In genomic region chr15:40441736-40442531, GRCh38 we compare ENCODE assay signal across 8 cellular contexts. TPM values are rescaled to one million over a fixed set of nuclear protein-coding genes. Genes with fewer than 3 reads are reported as not detected.
DNase-seq lines count a peak whose midpoint lies in the region; ATAC-seq and TF ChIP-seq lines count a peak whose summit lies in the region.

No MANE protein-coding gene starts in this region.

- H2BK5ac ChIP-seq in trophoblast cell (ENCODE audit: low read depth, low read length, poor library complexity) = no peak overlapping the region

- no peak overlapping the region for H3K27ac Mint-ChIP-seq in GM23338

- peak overlapping the region; percentile 22 for H4K8ac ChIP-seq in trophoblast cell (ENCODE audit: low read depth, low read length)

- DNase-seq in BJ (ENCODE audit: low read depth) (no peak), GM23338 (ENCODE audit: low spot score) (peak; percentile 43), fibroblast of lung (ENCODE audit: low read depth in 2 of 2) (no peak), trophoblast cell (peak in 1 of 2 donors; percentile 21), AG08396 (ENCODE audit: low spot score) (no peak), SHP77 treated with DMSO at 0.1 percent for 48 hours (lab: John Stamatoyannopoulos, UW) (no peak)
- DNase-seq in activated CD4-positive, alpha-beta T cell treated with anti-CD3 and anti-CD28 coated beads, Interleukin-2, amount 50 U/mL, for 1 hour = peak; percentile 24

- H4K20me1 ChIP-seq in GM23338 (replicated peaks; ENCODE audit: insufficient read depth) (peaks cover 45% of the 10 kb centered on the region), fibroblast of lung (ENCODE audit: control insufficient read depth, extremely low read depth, insufficient read depth, low read length) (peaks cover 3% of the 10 kb centered on the region)

- no peak overlapping the region for H4K12ac ChIP-seq in trophoblast cell (ENCODE audit: low read depth, low read length)

- H3K27me3 ChIP-seq in BJ (ENCODE audit: control insufficient read depth, insufficient read depth, low read length) (peaks cover 12% of the 10 kb centered on the region), GM23338 (ENCODE audit: insufficient read depth) (peaks cover 3% of the 10 kb centered on the region; the same call in 1 of the 2 replicates), fibroblast of lung (ENCODE audit: control insufficient read depth, insufficient read depth, low read length) (peaks cover 32% of the 10 kb centered on the region), trophoblast cell (ENCODE audit: insufficient read depth, low read length) (peaks cover 6% of the 10 kb centered on the region)

- no peaks in the 10 kb centered on the region for H3K9me2 ChIP-seq in GM23338 (ENCODE audit: insufficient read depth)

- H3K9me3 Mint-ChIP-seq in GM23338 = no peaks in the 10 kb centered on the region; the same call in 2 of the 3 replicates

- peaks cover 31% of the 10 kb centered on the region for H3K27me3 Mint-ChIP-seq in GM23338 (ENCODE audit: insufficient read depth, low read depth, poor library complexity)

- ATAC-seq in GM23338 = peak; percentile 0; the same call in 2 of the 3 replicates
- ATAC-seq in HG02623 (IDR thresholded peaks at IDR 0.05; ENCODE audit: unreplicated experiment) = no peak

- peak overlapping the region; percentile 90 for H3K4me3 Mint-ChIP-seq in GM23338

- H3K14ac ChIP-seq in trophoblast cell (ENCODE audit: low read length) = peak overlapping the region; percentile 61

- peak overlapping the region; percentile 52 for H2AK5ac ChIP-seq in trophoblast cell (ENCODE audit: low read length)

- 0 out of 2 replicates have a peak, but pooled peaks have one; percentile 8 for TF ChIP-seq CTCF in BJ (IDR thresholded peaks at IDR 0.05; ENCODE audit: insufficient read depth, low read depth, low read length)
- TF ChIP-seq CTCF in GM23338 (conservative IDR thresholded peaks at IDR 0.05; ENCODE audit: low read depth in 2 of 2) = peak in 1 of 2 experiments; percentile 31; a peak in 1 of 4 replicates
- peak in 1 of 2 donors; percentile 16 for TF ChIP-seq CTCF in fibroblast of lung (conservative IDR thresholded peaks at IDR 0.05 in 1 of 2, IDR thresholded peaks at IDR 0.05 in 1 of 2; ENCODE audit: low read depth in 1 of 2, low read length in 2 of 2)

- H3K36me3 Mint-ChIP-seq in GM23338 (ENCODE audit: low read depth) = peaks cover 21% of the 10 kb centered on the region

- H3K79me2 ChIP-seq in GM23338 (replicated peaks; ENCODE audit: insufficient read depth) (peaks cover 55% of the 10 kb centered on the region), fibroblast of lung (ENCODE audit: control insufficient read depth, insufficient read depth, low read length) (peaks cover 10% of the 10 kb centered on the region), trophoblast cell (ENCODE audit: control insufficient read depth, insufficient read depth, low read length, poor library complexity) (peaks cover 13% of the 10 kb centered on the region)

- H3K4me2 ChIP-seq in GM23338 (peak overlapping the region; percentile 87), fibroblast of lung (ENCODE audit: extremely low read depth, insufficient read depth, low read length) (peak overlapping the region; percentile 80), trophoblast cell (ENCODE audit: low read length) (peak overlapping the region; percentile 84)

- H3K4ac ChIP-seq in trophoblast cell (ENCODE audit: low read depth, low read length) = peak overlapping the region; percentile 86

- CTCF ChIA-PET in BJ (lab: Yijun Ruan, JAX) = interaction anchor here (0.6 to 2.3 kb wide), 9 partner anchors 11 to 168 kb away, joined by 3 to 5 read pairs (median 3); no protein-coding TSS in a partner anchor

- H3K4me3 ChIP-seq in BJ (ENCODE audit: low read depth, low read length) (peak overlapping the region; percentile 79), GM23338 (peak overlapping the region; percentile 74), fibroblast of lung (replicated peaks in 1 of 4; ENCODE audit: control extremely low read depth in 1 of 4, insufficient read depth in 1 of 4, low read depth in 3 of 4, low read length in 4 of 4) (peak overlapping the region; percentile 46 to 73 (median 68)), trophoblast cell (ENCODE audit: low read depth, low read length) (peak overlapping the region; percentile 95)

- no CpG with 5 or more reads among the region's 88 CpGs for WGBS in trophoblast cell (ENCODE audit: extremely low coverage, insufficient coverage, insufficient read length)

- H2AFZ ChIP-seq in GM23338 (no peak overlapping the region), fibroblast of lung (ENCODE audit: low read length) (no peak overlapping the region), trophoblast cell (ENCODE audit: insufficient read depth, low read length, poor library complexity) (peak overlapping the region; percentile 56)

- H3K9ac ChIP-seq in fibroblast of lung (ENCODE audit: insufficient read depth, low read length) (peak overlapping the region; percentile 58), trophoblast cell (ENCODE audit: low read length) (peak overlapping the region; percentile 79)

- peaks cover 8% of the 10 kb centered on the region for H3K79me1 ChIP-seq in trophoblast cell (ENCODE audit: low read length)

- no peak overlapping the region for H2BK12ac ChIP-seq in trophoblast cell (ENCODE audit: low read length)

- POLR2A ChIA-PET in BJ (lab: Charles Lee) = no interaction called here

- H3F3A ChIP-seq in GM23338 (replicated peaks; ENCODE audit: low read depth) = 0 out of 2 replicates have a peak, but pooled peaks cover 2% of the 10 kb centered on the region

- H3K18ac ChIP-seq in trophoblast cell (ENCODE audit: low read length) = peak overlapping the region; percentile 62

- peaks cover 67% of the 10 kb centered on the region for H3K4me1 Mint-ChIP-seq in GM23338

- H2BK120ac ChIP-seq in trophoblast cell (ENCODE audit: insufficient read depth, low read length, poor library complexity) = peak overlapping the region; percentile 8

- H3K27ac ChIP-seq in GM23338 (ENCODE audit: low read depth) (no peak overlapping the region), fibroblast of lung (ENCODE audit: insufficient read depth, low read length) (no peak overlapping the region), trophoblast cell (ENCODE audit: low read depth, low read length) (no peak overlapping the region)

- no peaks in the 10 kb centered on the region for H3K36me3 ChIP-seq in BJ (ENCODE audit: control insufficient read depth, insufficient read depth, low read length)
- no peaks in the 10 kb centered on the region; the same call in 1 of the 2 replicates for H3K36me3 ChIP-seq in GM23338 (ENCODE audit: insufficient read depth)
- H3K36me3 ChIP-seq in fibroblast of lung (ENCODE audit: control insufficient read depth, insufficient read depth, low read length) = no peaks in the 10 kb centered on the region
- H3K36me3 ChIP-seq in trophoblast cell (ENCODE audit: control insufficient read depth in 1 of 2, insufficient read depth in 2 of 2, low read length in 2 of 2) = no peaks in the 10 kb centered on the region

- H3K4me1 ChIP-seq in GM23338 (ENCODE audit: insufficient read depth) = peaks cover 64% of the 10 kb centered on the region
- peaks cover 11% of the 10 kb centered on the region for H3K4me1 ChIP-seq in fibroblast of lung (ENCODE audit: control insufficient read depth, extremely low read depth, insufficient read depth, low read length)
- peaks cover 8 to 17% of the 10 kb centered on the region in 2 experiments for H3K4me1 ChIP-seq in trophoblast cell (ENCODE audit: control insufficient read depth in 1 of 2, insufficient read depth in 2 of 2, low read length in 2 of 2)

- H4K91ac ChIP-seq in trophoblast cell (ENCODE audit: low read depth, low read length) = peak overlapping the region; percentile 23

- H3K9me3 ChIP-seq in fibroblast of lung (ENCODE audit: control insufficient read depth, insufficient read depth, low read depth, low read length) (no peaks in the 10 kb centered on the region), trophoblast cell (ENCODE audit: insufficient read depth, low read depth, low read length) (peaks cover 1% of the 10 kb centered on the region)

- no peak overlapping the region for H3K23ac ChIP-seq in trophoblast cell (ENCODE audit: low read length)

TF ChIP-seq in GM23338, 12 proteins besides CTCF, POLR2A, EP300 and RAD21 (continues in another document):
- no peak for TF ChIP-seq ZNF114 (CRISPR knock-in tag; IDR thresholded peaks at IDR 0.05)

RNA-seq across cellular contexts. Expression of gene BAHD1, which starts 1.2 kb away (rescaled TPM):
- polyA plus RNA-seq in BJ (2011; rRNA removed) (3.2 and 3.3 TPM in 2 replicates), GM23338 (2016; fragmentation: Nextera tagmentation; extraction: Ambion mirVana) (11.2 and 11.6 TPM in 2 replicates), fibroblast of lung (3.3 and 4.7 TPM in 2 replicates)
- 4.2 and 5.2 TPM in 2 replicates for polyA minus RNA-seq in BJ (2011; rRNA and poly(A)+ RNA removed)
- total RNA-seq in GM23338 (2014; rRNA removed; shearing (Covaris generic)) = 32.4 and 40.1 TPM in 2 replicates
- total RNA-seq in fibroblast of lung = 4.4 and 5.6 TPM in 2 replicates
- 7.9 and 10.5 TPM in 2 replicates for polyA plus RNA-seq in fibroblast of lung (2012)
- 9.8 and 14.9 TPM in 2 replicates for polyA minus RNA-seq in fibroblast of lung (ENCODE audit: low replicate concordance)
- polyA plus RNA-seq in trophoblast cell (2013) = 10.8 and 11.1 TPM in 2 replicates

RNA-seq across cellular contexts. Expression of gene CHST14, which starts 28.9 kb away (rescaled TPM):
- 18.6 and 32.3 TPM in 2 replicates for polyA plus RNA-seq in BJ (2011; rRNA removed)
- polyA minus RNA-seq in BJ (2011; rRNA and poly(A)+ RNA removed) = 14.3 and 16.3 TPM in 2 replicates
- 15.6 and 17.9 TPM in 2 replicates for total RNA-seq in GM23338 (2014; rRNA removed; shearing (Covaris generic))
- 8.4 and 10.0 TPM in 2 replicates for polyA plus RNA-seq in GM23338 (2016; fragmentation: Nextera tagmentation; extraction: Ambion mirVana)
- total RNA-seq in fibroblast of lung = 6.7 and 7.4 TPM in 2 replicates
- 18.1 and 18.8 TPM in 2 replicates for polyA plus RNA-seq in fibroblast of lung
- 29.5 and 30.1 TPM in 2 replicates for polyA plus RNA-seq in fibroblast of lung (2012)
- polyA minus RNA-seq in fibroblast of lung (ENCODE audit: low replicate concordance) = 24.2 and 28.1 TPM in 2 replicates
- 11.9 and 12.2 TPM in 2 replicates for polyA plus RNA-seq in trophoblast cell (2013)

RNA-seq across cellular contexts. Expression of gene IVD, which starts 36.3 kb away (rescaled TPM):
- polyA plus RNA-seq in BJ (2011; rRNA removed) (48.6 and 63.9 TPM in 2 replicates), GM23338 (2016; fragmentation: Nextera tagmentation; extraction: Ambion mirVana) (53.5 and 54.1 TPM in 2 replicates), fibroblast of lung (37.9 and 43.0 TPM in 2 replicates)
- polyA minus RNA-seq in BJ (2011; rRNA and poly(A)+ RNA removed) = 36.4 and 62.5 TPM in 2 replicates
- total RNA-seq in GM23338 (2014; rRNA removed; shearing (Covaris generic)) = 64.0 and 75.4 TPM in 2 replicates
- total RNA-seq in fibroblast of lung = 40.1 and 61.8 TPM in 2 replicates
- 36.5 and 43.9 TPM in 2 replicates for polyA plus RNA-seq in fibroblast of lung (2012)
- 56.9 and 62.3 TPM in 2 replicates for polyA minus RNA-seq in fibroblast of lung (ENCODE audit: low replicate concordance)
- polyA plus RNA-seq in trophoblast cell (2013) = 9.5 and 9.7 TPM in 2 replicates

RNA-seq across cellular contexts. Expression of gene KNSTRN, which starts 59.4 kb away (rescaled TPM):
- 26.4 and 32.5 TPM in 2 replicates for polyA plus RNA-seq in BJ (2011; rRNA removed)
- polyA minus RNA-seq in BJ (2011; rRNA and poly(A)+ RNA removed) = 23.9 and 28.2 TPM in 2 replicates
- total RNA-seq in GM23338 (2014; rRNA removed; shearing (Covaris generic)) = 67.9 and 76.4 TPM in 2 replicates
- 62.7 and 80.4 TPM in 2 replicates for polyA plus RNA-seq in GM23338 (2016; fragmentation: Nextera tagmentation; extraction: Ambion mirVana)
- 15.7 and 30.9 TPM in 2 replicates for total RNA-seq in fibroblast of lung
- polyA plus RNA-seq in fibroblast of lung = 22.5 and 45.3 TPM in 2 replicates
- 14.9 and 34.9 TPM in 2 replicates for polyA plus RNA-seq in fibroblast of lung (2012)
- 3.5 and 25.1 TPM in 2 replicates for polyA minus RNA-seq in fibroblast of lung (ENCODE audit: low replicate concordance)
- polyA plus RNA-seq in trophoblast cell (2013) = 28.5 and 32.1 TPM in 2 replicates

Comparison
In these comparisons a context has a peak if more than half of its experiments do, and no peak if none do; other contexts are left out.
1. DNase-seq: peak in GM23338 (single experiment) and activated CD4-positive, alpha-beta T cell treated with anti-CD3 and anti-CD28 coated beads, Interleukin-2, amount 50 U/mL, for 1 hour (single experiment); none in BJ (single experiment), fibroblast of lung (0 of 2), AG08396 (single experiment) and SHP77 treated with DMSO at 0.1 percent for 48 hours (single experiment).
2. Peak in every context shown above with its lines, with median percentiles within 50 percentile points of each other: H3K4me3 ChIP-seq and H3K4me2 ChIP-seq.